Comparison of ENCODE assay signal across 18 cellular contexts in the genomic region with DNA sequence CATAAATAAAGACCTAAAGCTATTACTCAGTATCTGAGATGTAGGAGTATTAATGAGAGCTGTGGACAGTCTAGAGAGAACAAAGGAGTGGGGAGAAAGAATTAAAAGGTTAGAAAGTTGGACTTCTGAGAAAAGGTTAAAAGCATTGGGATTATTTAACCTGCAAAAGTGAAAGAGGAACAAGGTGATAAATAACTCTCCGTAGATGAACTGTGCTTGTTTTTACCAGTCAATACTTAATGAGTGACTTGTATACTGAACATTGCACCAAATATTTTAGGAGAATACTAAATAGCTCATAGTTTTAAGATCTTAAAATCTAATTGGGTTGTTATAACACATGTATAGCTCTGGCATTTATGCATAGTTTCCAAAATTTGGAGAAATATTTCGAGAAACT.
DNase-seq lines count a peak whose midpoint lies in the region; ATAC-seq lines count a peak whose summit lies in the region.
"Had no signal": no experiment of that assay in that cellular context is flagged by ENCODE, and none has a peak within 500 bp of the region (broad histone marks: within the 10 kb centered on the region; RNA-seq: fewer than 3 reads in every experiment).

No MANE protein-coding gene starts in this region.

- peaks cover 41% of the 10 kb centered on the region for H3K36me3 Mint-ChIP-seq in T-helper 2 cell treated with Interferon-gamma antibody and Interleukin-4, amounts not matched to agents 5 μg/mL and 100 μg/mL, for 36 hours (ENCODE audit: low read depth)
- peaks cover 33 to 47% of the 10 kb centered on the region in 2 donors for H3K36me3 Mint-ChIP-seq in stimulated activated naive B cell treated with anti-CD40 and anti-IgM and Interleukin-4, amounts not matched to agents 10 μg/mL and 1 μg/mL and 100 μg/mL, for 72 hours

- no peak for DNase-seq in T-helper 2 cell treated with Interferon-gamma antibody and Interleukin-4, amounts not matched to agents 5 μg/mL and 100 μg/mL, for 36 hours (ENCODE audit: low spot score)
- DNase-seq in T-helper 2 cell = no peak
- no peak for DNase-seq in stimulated activated naive B cell treated with anti-CD40 and anti-IgM and Interleukin-4, amounts not matched to agents 10 μg/mL and 1 μg/mL and 100 μg/mL, for 72 hours
- no peak for DNase-seq in activated T-cell treated with anti-CD3 and anti-CD28 coated beads, Interleukin-2, amount 50 U/mL, for 1 hour
- no peak for DNase-seq in foreskin melanocyte
- DNase-seq in NCI-H2227 treated with DMSO at 0.1 percent for 48 hours (lab: John Stamatoyannopoulos, UW) = no peak
- DNase-seq: activated CD4-positive, CD25-positive, alpha-beta regulatory T cell treated with anti-CD3 and anti-CD28 coated beads, Interleukin-2, amount 50 U/mL, for 72 hours; activated T-cell treated with anti-CD3 and anti-CD28 coated beads, Interleukin-2, amount 50 U/mL, for 48 hours; CD4-positive, alpha-beta memory T cell; EL; heart left ventricle; HFFc6; kidney glomerular epithelial cell; MM.1S; SK-N-SH; thyroid gland had no signal

- H3K27me3 Mint-ChIP-seq in T-helper 2 cell treated with Interferon-gamma antibody and Interleukin-4, amounts not matched to agents 5 μg/mL and 100 μg/mL, for 36 hours (ENCODE audit: low read depth) = no peaks in the 10 kb centered on the region
- no peaks in the 10 kb centered on the region for H3K27me3 Mint-ChIP-seq in stimulated activated naive B cell treated with anti-CD40 and anti-IgM and Interleukin-4, amounts not matched to agents 10 μg/mL and 1 μg/mL and 100 μg/mL, for 72 hours
- H3K27me3 Mint-ChIP-seq: CD4-positive, alpha-beta memory T cell had no signal

- ATAC-seq in GM21529 (IDR thresholded peaks at IDR 0.05; ENCODE audit: unreplicated experiment) (peak; percentile 73), HG03159 (IDR thresholded peaks at IDR 0.05; ENCODE audit: unreplicated experiment) (peak; percentile 64)
- peak; percentile 43 to 49 for ATAC-seq in stimulated activated naive B cell treated with anti-CD40 and anti-IgM and Interleukin-4, amounts not matched to agents 10 μg/mL and 1 μg/mL and 100 μg/mL, for 72 hours (replicated peaks)
- ATAC-seq: heart left ventricle had no signal

- peak overlapping the region; percentile 6 for H3K4me3 Mint-ChIP-seq in T-helper 2 cell treated with Interferon-gamma antibody and Interleukin-4, amounts not matched to agents 5 μg/mL and 100 μg/mL, for 36 hours
- H3K4me3 Mint-ChIP-seq in stimulated activated naive B cell treated with anti-CD40 and anti-IgM and Interleukin-4, amounts not matched to agents 10 μg/mL and 1 μg/mL and 100 μg/mL, for 72 hours = peak overlapping the region; percentile 5 to 42
- H3K4me3 Mint-ChIP-seq: CD4-positive, alpha-beta memory T cell; HFFc6 had no signal

- H3K4me1 Mint-ChIP-seq in T-helper 2 cell treated with Interferon-gamma antibody and Interleukin-4, amounts not matched to agents 5 μg/mL and 100 μg/mL, for 36 hours (ENCODE audit: low read depth) = peaks cover 19% of the 10 kb centered on the region
- peaks cover 7 to 26% of the 10 kb centered on the region in 2 donors for H3K4me1 Mint-ChIP-seq in stimulated activated naive B cell treated with anti-CD40 and anti-IgM and Interleukin-4, amounts not matched to agents 10 μg/mL and 1 μg/mL and 100 μg/mL, for 72 hours

- no peaks in the 10 kb centered on the region for H3K9me3 Mint-ChIP-seq in T-helper 2 cell treated with Interferon-gamma antibody and Interleukin-4, amounts not matched to agents 5 μg/mL and 100 μg/mL, for 36 hours
- no peaks in the 10 kb centered on the region for H3K9me3 Mint-ChIP-seq in stimulated activated naive B cell treated with anti-CD40 and anti-IgM and Interleukin-4, amounts not matched to agents 10 μg/mL and 1 μg/mL and 100 μg/mL, for 72 hours
- H3K9me3 Mint-ChIP-seq: CD4-positive, alpha-beta memory T cell; HFFc6 had no signal

- no peak overlapping the region for H3K27ac Mint-ChIP-seq in T-helper 2 cell treated with Interferon-gamma antibody and Interleukin-4, amounts not matched to agents 5 μg/mL and 100 μg/mL, for 36 hours
- H3K27ac Mint-ChIP-seq in stimulated activated naive B cell treated with anti-CD40 and anti-IgM and Interleukin-4, amounts not matched to agents 10 μg/mL and 1 μg/mL and 100 μg/mL, for 72 hours = peak overlapping the region; percentile 11
- H3K27ac Mint-ChIP-seq: HFFc6 had no signal
